Comparison of ENCODE assay signal across 31 cellular contexts in the genomic region with DNA sequence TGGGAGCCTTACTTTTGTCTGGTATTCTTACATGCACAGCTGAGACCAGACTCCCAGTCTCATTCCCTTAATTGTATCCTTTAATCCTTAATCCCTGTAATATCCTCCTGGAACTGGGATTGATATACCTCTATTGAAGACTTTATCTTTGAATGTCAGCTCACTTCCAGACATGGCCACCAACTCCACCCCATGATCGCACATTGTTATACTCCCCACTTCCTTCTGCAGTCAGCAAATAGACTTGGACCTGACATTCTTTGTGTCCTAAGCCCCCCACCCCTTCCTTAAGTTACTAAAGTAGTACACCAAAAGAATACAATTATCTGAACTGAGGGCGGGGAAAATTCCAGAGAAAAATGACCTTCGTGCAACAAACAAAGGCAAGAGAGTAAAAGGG.
"Had no signal": no experiment of that assay in that cellular context is flagged by ENCODE, and none has a peak within 500 bp of the region (broad histone marks: within the 10 kb centered on the region; RNA-seq: fewer than 3 reads in every experiment).

No MANE protein-coding gene starts in this region.

- H3K27me3 ChIP-seq: adrenal gland, body of pancreas, breast epithelium, SJCRH30 had no signal

- H3K27ac Mint-ChIP-seq: activated B cell treated with CpG ODN at 0.5 μM for 24 hours; activated CD4-positive, alpha-beta memory T cell treated with anti-CD3 and anti-CD28 coated beads for 36 hours; activated naive CD4-positive, alpha-beta T cell treated with anti-CD3 and anti-CD28 coated beads for 36 hours; activated naive CD4-positive, alpha-beta T cell treated with anti-CD3 and anti-CD28 coated beads, Interleukin-2, amount 50 U/mL, for 72 hours; activated T-helper 1 cell treated with anti-CD3 and anti-CD28 coated beads, Interleukin-12 subunit alpha, Interleukin-12 subunit beta, Interleukin-2, Interleukin-4 antibody, amounts not matched to agents 30 ng/mL and 10 ng/mL and 1 ng/mL, durations not matched to agents 14 hours and 24 hours and 36 hours had no signal

- DNase-seq: activated B cell treated with CpG ODN at 0.5 μM for 24 hours; activated CD4-positive, alpha-beta memory T cell treated with anti-CD3 and anti-CD28 coated beads for 36 hours; activated CD4-positive, alpha-beta T cell treated with anti-CD3 and anti-CD28 coated beads for 48 hours; activated CD4-positive, CD25-positive, alpha-beta regulatory T cell treated with anti-CD3 and anti-CD28 coated beads, Interleukin-2, amount 50 U/mL, for 72 hours; activated CD8-positive, alpha-beta memory T cell treated with anti-CD3 and anti-CD28 coated beads, Interleukin-2, amount 50 U/mL, for 4 hours; activated gamma-delta T cell treated with Interleukin-2 at 50 U/mL for 16 hours; activated naive CD4-positive, alpha-beta T cell treated with anti-CD3 and anti-CD28 coated beads for 36 hours; activated T-cell treated with anti-CD3 and anti-CD28 coated beads for 4 hours; activated T-cell treated with anti-CD3 and anti-CD28 coated beads, Interleukin-2, amount 50 U/mL, for 4 hours; adrenal gland; body of pancreas; NCI-H1092 treated with DMSO at 0.1 percent for 48 hours; NCI-H1417; NCI-H146; NCI-H187; NCI-H2029 treated with DMSO at 0.1 percent for 48 hours; NCI-H2107; NCI-H2171; NCI-H510A; NCI-H526 treated with DMSO at 0.1 percent for 48 hours; NCI-H774; SHP77; SJCRH30; T1000 had no signal

- H3K9me3 ChIP-seq: adrenal gland, body of pancreas, breast epithelium, SJCRH30 had no signal

- H3K27ac ChIP-seq: adrenal gland, body of pancreas, breast epithelium, SJCRH30, SK-N-MC had no signal

- H3K27me3 Mint-ChIP-seq: activated B cell treated with CpG ODN at 0.5 μM for 24 hours; activated CD4-positive, alpha-beta memory T cell treated with anti-CD3 and anti-CD28 coated beads for 36 hours had no signal

- H3K36me3 ChIP-seq: adrenal gland, breast epithelium, SJCRH30 had no signal

- ATAC-seq: activated naive CD4-positive, alpha-beta T cell treated with anti-CD3 and anti-CD28 coated beads, Interleukin-2, amount 50 U/mL, for 72 hours; activated T-cell treated with anti-CD3 and anti-CD28 coated beads, Interleukin-2, amount 50 U/mL, for 4 hours; body of pancreas; Panc1 had no signal

- H3K4me3 ChIP-seq: adrenal gland, body of pancreas, breast epithelium, SJCRH30, SK-N-MC had no signal

- H3K9me3 Mint-ChIP-seq: activated B cell treated with CpG ODN at 0.5 μM for 24 hours; activated CD4-positive, alpha-beta memory T cell treated with anti-CD3 and anti-CD28 coated beads for 36 hours; activated naive CD4-positive, alpha-beta T cell treated with anti-CD3 and anti-CD28 coated beads for 36 hours; activated naive CD4-positive, alpha-beta T cell treated with anti-CD3 and anti-CD28 coated beads, Interleukin-2, amount 50 U/mL, for 72 hours; activated T-cell treated with anti-CD3 and anti-CD28 coated beads, Interleukin-2, amount 50 U/mL, for 4 hours had no signal

- H3K4me1 ChIP-seq: breast epithelium, SJCRH30 had no signal

- H3K4me3 Mint-ChIP-seq: activated B cell treated with CpG ODN at 0.5 μM for 24 hours; activated CD4-positive, alpha-beta memory T cell treated with anti-CD3 and anti-CD28 coated beads for 36 hours; activated naive CD4-positive, alpha-beta T cell treated with anti-CD3 and anti-CD28 coated beads for 36 hours; activated T-cell treated with anti-CD3 and anti-CD28 coated beads, Interleukin-2, amount 50 U/mL, for 4 hours; activated T-helper 1 cell treated with anti-CD3 and anti-CD28 coated beads, Interleukin-12 subunit alpha, Interleukin-12 subunit beta, Interleukin-2, Interleukin-4 antibody, amounts not matched to agents 30 ng/mL and 10 ng/mL and 1 ng/mL, durations not matched to agents 14 hours and 24 hours and 36 hours had no signal

- FAIRE-seq: astrocyte, TTC549 had no signal
